Comparison of ENCODE assay signal across 18 cellular contexts in genomic region chr19:44734357-44734756, GRCh38. TPM values are rescaled to one million over a fixed set of nuclear protein-coding genes. Genes with fewer than 3 reads are reported as not detected.
A peak's percentile ranks its signal among the peaks of the same experiment; 100 is the strongest.
DNase-seq lines count a peak whose midpoint lies in the region; ATAC-seq, FAIRE-seq and TF ChIP-seq lines count a peak whose summit lies in the region.
"Had no signal": no experiment of that assay in that cellular context is flagged by ENCODE, and none has a peak within 500 bp of the region (broad histone marks: within the 10 kb centered on the region; RNA-seq: fewer than 3 reads in every experiment).

No MANE protein-coding gene starts in this region.

- POLR2A ChIA-PET in A549 (lab: Yijun Ruan, JAX) (no interaction called here), HEK293 (lab: Yijun Ruan, JAX) (interaction anchor here (0.6 kb wide), 1 partner anchor 20 kb away, joined by 5 read pairs; no protein-coding TSS in a partner anchor)

- H3K9me3 ChIP-seq in A549: no peaks in the 10 kb centered on the region
- no peaks in the 10 kb centered on the region for H3K9me3 ChIP-seq in HEK293 (ENCODE audit: control insufficient read depth, insufficient read depth, low read depth, low read length)

- no peak for TF ChIP-seq RAD21 in A549 (conservative IDR thresholded peaks at IDR 0.05 in 1 of 2, IDR thresholded peaks at IDR 0.05 in 1 of 2)

- H3K27ac ChIP-seq in A549: peak overlapping the region; percentile 92 to 99
- H3K27ac ChIP-seq in HEK293 (ENCODE audit: extremely low read depth, low read depth, low read length): no peak overlapping the region

- 90% methylated on average over 1 of the region's 1 CpG for WGBS in A549 (ENCODE audit: missing lambda C conversion rate)

- H3K4me1 Mint-ChIP-seq in dendritic cell treated with granulocyte-macrophage colony-stimulating factor and Interleukin-4, amounts not matched to agents 40 ng/mL and 50 ng/mL, for 4 days (ENCODE audit: low read depth): peaks cover 71% of the 10 kb centered on the region
- H3K4me1 Mint-ChIP-seq in stimulated activated memory B cell treated with anti-CD40 and anti-IgM and Interleukin-4, amounts not matched to agents 10 μg/mL and 1 μg/mL and 100 μg/mL, for 72 hours: peaks cover 37% of the 10 kb centered on the region

- no peak for FAIRE-seq in A549 (lab: Jason Lieb, UNC)
- FAIRE-seq: GM12892 had no signal

- intact Hi-C loops in dendritic cell treated with granulocyte-macrophage colony-stimulating factor and Interleukin-4, amounts not matched to agents 40 ng/mL and 50 ng/mL, for 4 days (cut with micrococcal nuclease): no loop called here
- intact Hi-C loops in Right ventricle myocardium inferior (cut with DNase I): no loop called here

- no peak overlapping the region for H3K4me2 ChIP-seq in A549

- H3K4me3 Mint-ChIP-seq in dendritic cell treated with granulocyte-macrophage colony-stimulating factor and Interleukin-4, amounts not matched to agents 40 ng/mL and 50 ng/mL, for 4 days: no peak overlapping the region
- no peak overlapping the region for H3K4me3 Mint-ChIP-seq in stimulated activated memory B cell treated with anti-CD40 and anti-IgM and Interleukin-4, amounts not matched to agents 10 μg/mL and 1 μg/mL and 100 μg/mL, for 72 hours
- H3K4me3 Mint-ChIP-seq: CD4-positive, alpha-beta T cell; H9; HFFc6 had no signal

- no peak for DNase-seq in A549 (ENCODE audit: low read depth in 1 of 2, low spot score in 1 of 2)
- DNase-seq in Right ventricle myocardium inferior (ENCODE audit: missing footprints): no peak
- no peak for DNase-seq in SK-N-DZ (ENCODE audit: low spot score)
- DNase-seq in KG1 (lab: John Stamatoyannopoulos, UW): no peak
- DNase-seq: 8988T; ACHN; C1 segment of cervical spinal cord; CD4-positive, alpha-beta T cell; DND-41; GDM1; GOT3; H9 had no signal

- H3K4me1 ChIP-seq in A549 (peaks cover 50% of the 10 kb centered on the region), HEK293 (ENCODE audit: control insufficient read depth, insufficient read depth, low read length) (no peaks in the 10 kb centered on the region)

- TF ChIP-seq POLR2A in A549 (IDR thresholded peaks at IDR 0.05; ENCODE audit: low read length): no peak

- TF ChIP-seq CTCF in A549 (IDR thresholded peaks at IDR 0.05): no peak
- no peak for TF ChIP-seq CTCF in HEK293 (tag by site-specific recombination; IDR thresholded peaks at IDR 0.05)

- H3K4me3 ChIP-seq in A549 (no peak overlapping the region), HEK293 (ENCODE audit: low read depth, low read length) (no peak overlapping the region)

- CTCF ChIA-PET in A549 (lab: Yijun Ruan, JAX) (interaction anchor here (5.1 to 42.5 kb wide), 3 partner anchors 10 to 45 kb away, joined by 30 to 1899 read pairs (median 103); partner anchors contain the start of genes BCL3 and CBLC), HEK293 (lab: Yijun Ruan, JAX) (interaction anchor here (0.6 to 4.3 kb wide), 2 partner anchors 10 to 36 kb away, joined by 3 to 22 read pairs; no protein-coding TSS in a partner anchor)

- H3K9me3 Mint-ChIP-seq in dendritic cell treated with granulocyte-macrophage colony-stimulating factor and Interleukin-4, amounts not matched to agents 40 ng/mL and 50 ng/mL, for 4 days: no peaks in the 10 kb centered on the region
- H3K9me3 Mint-ChIP-seq in stimulated activated memory B cell treated with anti-CD40 and anti-IgM and Interleukin-4, amounts not matched to agents 10 μg/mL and 1 μg/mL and 100 μg/mL, for 72 hours: no peaks in the 10 kb centered on the region
- H3K9me3 Mint-ChIP-seq: CD4-positive, alpha-beta T cell; HFFc6 had no signal

- peak overlapping the region; percentile 54 for H3K27ac Mint-ChIP-seq in dendritic cell treated with granulocyte-macrophage colony-stimulating factor and Interleukin-4, amounts not matched to agents 40 ng/mL and 50 ng/mL, for 4 days
- H3K27ac Mint-ChIP-seq in stimulated activated memory B cell treated with anti-CD40 and anti-IgM and Interleukin-4, amounts not matched to agents 10 μg/mL and 1 μg/mL and 100 μg/mL, for 72 hours: peak overlapping the region; percentile 44
- H3K27ac Mint-ChIP-seq: CD4-positive, alpha-beta T cell; H9; HFFc6 had no signal

- no peak for ATAC-seq in A549
- no peak for ATAC-seq in stimulated activated memory B cell treated with anti-CD40 and anti-IgM and Interleukin-4, amounts not matched to agents 10 μg/mL and 1 μg/mL and 100 μg/mL, for 72 hours
- ATAC-seq in Right ventricle myocardium inferior: no peak

- TF ChIP-seq EP300 in A549 (IDR thresholded peaks at IDR 0.05): no peak

- no peaks in the 10 kb centered on the region; a peak in 1 of 3 replicates for H3K36me3 ChIP-seq in HEK293 (ENCODE audit: control insufficient read depth in 2 of 2, insufficient read depth in 1 of 2, low read length in 2 of 2)

- H3K36me3 Mint-ChIP-seq in dendritic cell treated with granulocyte-macrophage colony-stimulating factor and Interleukin-4, amounts not matched to agents 40 ng/mL and 50 ng/mL, for 4 days (ENCODE audit: low read depth): no peaks in the 10 kb centered on the region
- no peaks in the 10 kb centered on the region for H3K36me3 Mint-ChIP-seq in stimulated activated memory B cell treated with anti-CD40 and anti-IgM and Interleukin-4, amounts not matched to agents 10 μg/mL and 1 μg/mL and 100 μg/mL, for 72 hours

- H3K27me3 Mint-ChIP-seq in dendritic cell treated with granulocyte-macrophage colony-stimulating factor and Interleukin-4, amounts not matched to agents 40 ng/mL and 50 ng/mL, for 4 days: no peaks in the 10 kb centered on the region
- H3K27me3 Mint-ChIP-seq in stimulated activated memory B cell treated with anti-CD40 and anti-IgM and Interleukin-4, amounts not matched to agents 10 μg/mL and 1 μg/mL and 100 μg/mL, for 72 hours: peaks cover 24% of the 10 kb centered on the region
- H3K27me3 Mint-ChIP-seq: CD4-positive, alpha-beta T cell had no signal

TF ChIP-seq in A549, 52 proteins besides CTCF, POLR2A, EP300 and RAD21:
- TF ChIP-seq EHMT2 (IDR thresholded peaks at IDR 0.05; ENCODE audit: low read depth) (no peak), SREBF2 (IDR thresholded peaks at IDR 0.05) (no peak), RARB (CRISPR knock-in tag; IDR thresholded peaks at IDR 0.05) (no peak), HEYL (CRISPR knock-in tag; IDR thresholded peaks at IDR 0.05) (no peak), ZFP36 (IDR thresholded peaks at IDR 0.05; ENCODE audit: borderline replicate concordance, partially characterized antibody) (no peak), TP53 (CRISPR knock-in tag; IDR thresholded peaks at IDR 0.05) (no peak), HOXB13 (CRISPR knock-in tag; IDR thresholded peaks at IDR 0.05; ENCODE audit: low read depth) (no peak), FOSB (CRISPR knock-in tag; IDR thresholded peaks at IDR 0.05) (no peak)
TF ChIP-seq in A549: peak in this region for 0.

TF ChIP-seq in HEK293, 187 proteins besides CTCF, POLR2A, EP300 and RAD21 (continues in another document):
- no peak for TF ChIP-seq ZNF791 (tag by site-specific recombination; IDR thresholded peaks at IDR 0.05)
- TF ChIP-seq ZNF391 (tag by site-specific recombination; IDR thresholded peaks at IDR 0.05; ENCODE audit: borderline replicate concordance, low read depth): no peak
- TF ChIP-seq ZFP69B (tag by site-specific recombination; IDR thresholded peaks at IDR 0.05): no peak
- TF ChIP-seq ZBTB1 (tag by site-specific recombination; IDR thresholded peaks at IDR 0.05): no peak
- no peak for TF ChIP-seq SP2 (tag by site-specific recombination; IDR thresholded peaks at IDR 0.05)
- TF ChIP-seq ZNF561 (tag by site-specific recombination; IDR thresholded peaks at IDR 0.05; ENCODE audit: borderline replicate concordance): no peak

RNA-seq across cellular contexts. Expression of gene BCL3, which starts 14.2 kb away (rescaled TPM):
- 22.6 and 25.3 TPM in 2 replicates for polyA plus RNA-seq in A549 (2011; rRNA removed)
- 103 and 138 TPM in 2 replicates for polyA plus RNA-seq in A549 (2012; cell fraction: cytosol; rRNA removed)
- 302 and 387 TPM in 2 replicates for polyA plus RNA-seq in A549 (2012; cell fraction: nucleus; rRNA removed)
- 49.6 to 80.7 TPM (median 72.1 TPM) in 3 replicates for polyA plus RNA-seq in A549 (2017; fragmentation: RNase III; extraction: RNeasy Plus Mini Kit Qiagen cat#74134 plus additional on column Dnase treatment)
- 27.4 and 33.8 TPM in 2 replicates for polyA minus RNA-seq in A549 (2011; rRNA and poly(A)+ RNA removed)
- 18.3 TPM for total RNA-seq in Right ventricle myocardium inferior
- polyA plus RNA-seq in SK-N-DZ (2014; cell fraction: cytosol; rRNA removed): 0.08 and 0.69 TPM in 2 replicates
- polyA plus RNA-seq in SK-N-DZ (2014; cell fraction: nucleus; rRNA removed): 0.34 and 1.4 TPM in 2 replicates

RNA-seq across cellular contexts. Expression of gene CEACAM16, which starts 35.4 kb away (rescaled TPM):
- not detected in 2 replicates for polyA plus RNA-seq in A549 (2011; rRNA removed)
- polyA plus RNA-seq in A549 (2012; cell fraction: cytosol; rRNA removed): 0.03 TPM in 1 of 2 replicates, not detected in the other
- polyA plus RNA-seq in A549 (2012; cell fraction: nucleus; rRNA removed): 0.34 and 0.50 TPM in 2 replicates
- polyA plus RNA-seq in A549 (2017; fragmentation: RNase III; extraction: RNeasy Plus Mini Kit Qiagen cat#74134 plus additional on column Dnase treatment): 0.08 to 0.11 TPM in 2 of 3 replicates, not detected in the other
- 0.34 and 0.58 TPM in 2 replicates for polyA minus RNA-seq in A549 (2011; rRNA and poly(A)+ RNA removed)
- not detected for total RNA-seq in Right ventricle myocardium inferior
- polyA plus RNA-seq in SK-N-DZ (2014; cell fraction: cytosol; rRNA removed): not detected in 2 replicates
- not detected in 2 replicates for polyA plus RNA-seq in SK-N-DZ (2014; cell fraction: nucleus; rRNA removed)
- total RNA-seq: CD4-positive, alpha-beta T cell; H9; HFFc6; HT1080 had no signal

RNA-seq across cellular contexts. Expression of gene CBLC, which starts 43.3 kb away (rescaled TPM):
- polyA plus RNA-seq in A549 (2011; rRNA removed) (not detected in 2 replicates), A549 (2017; fragmentation: RNase III; extraction: RNeasy Plus Mini Kit Qiagen cat#74134 plus additional on column Dnase treatment) (not detected in 3 replicates)
- 0.09 and 0.16 TPM in 2 replicates for polyA plus RNA-seq in A549 (2012; cell fraction: cytosol; rRNA removed)
- 0.16 and 0.21 TPM in 2 replicates for polyA plus RNA-seq in A549 (2012; cell fraction: nucleus; rRNA removed)
- polyA minus RNA-seq in A549 (2011; rRNA and poly(A)+ RNA removed): 0.29 TPM in 1 of 2 replicates, not detected in the other
- total RNA-seq in Right ventricle myocardium inferior: not detected
- not detected in 2 replicates for polyA plus RNA-seq in SK-N-DZ (2014; cell fraction: cytosol; rRNA removed)
- polyA plus RNA-seq in SK-N-DZ (2014; cell fraction: nucleus; rRNA removed): not detected in 2 replicates
- total RNA-seq: CD4-positive, alpha-beta T cell; HFFc6; HT1080 had no signal
